Comparison of ENCODE assay signal across 17 cellular contexts in the genomic region with DNA sequence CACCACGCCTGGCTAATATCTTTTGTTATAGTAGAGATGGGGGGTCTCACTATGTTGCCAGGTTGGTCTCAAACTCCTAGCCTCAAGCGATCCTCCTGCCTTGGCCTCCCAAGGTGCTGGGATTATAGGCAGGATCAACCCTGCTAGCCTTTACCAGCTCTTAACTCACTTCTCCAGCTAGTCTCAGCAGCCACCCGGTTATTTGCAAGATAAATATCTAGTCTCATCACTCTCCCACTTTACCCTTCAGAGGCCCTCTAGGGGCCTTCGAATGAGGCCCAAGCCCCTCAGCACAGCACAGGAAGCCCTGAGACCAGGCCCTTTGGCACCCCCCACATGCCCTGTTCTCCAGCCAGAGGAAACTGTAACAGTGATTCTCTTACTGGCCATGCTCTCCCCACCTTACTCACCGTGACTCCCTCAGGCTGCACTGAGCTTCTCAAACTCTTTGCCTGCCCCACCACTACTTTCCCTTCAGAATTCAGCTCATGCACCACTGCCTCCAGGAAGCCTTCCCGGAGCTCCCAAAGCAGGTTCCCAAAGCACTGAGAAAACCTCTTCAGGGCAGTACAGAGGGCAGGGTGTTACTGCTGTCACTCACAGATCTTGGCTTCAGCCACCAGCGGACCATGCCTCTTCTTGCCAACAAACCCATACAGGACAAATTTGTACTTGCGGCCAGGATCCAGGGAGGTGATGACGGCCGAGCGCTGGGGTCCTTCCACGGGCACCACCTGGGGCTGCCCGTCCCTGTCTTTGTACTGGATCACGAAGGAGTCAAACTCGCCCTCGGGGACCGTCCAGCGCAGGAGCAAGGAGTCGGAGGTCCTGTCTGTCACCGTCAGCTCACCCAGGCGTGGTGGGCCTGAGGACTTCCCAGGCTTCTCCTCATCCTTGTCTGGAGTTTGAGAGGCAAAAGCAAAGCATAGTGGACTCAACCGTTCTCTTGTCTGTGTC. TPM values are rescaled to one million over a fixed set of nuclear protein-coding genes. Genes with fewer than 3 reads are reported as not detected.
DNase-seq lines count a peak whose midpoint lies in the region; ATAC-seq and TF ChIP-seq lines count a peak whose summit lies in the region.
"Had no signal": no experiment of that assay in that cellular context is flagged by ENCODE, and none has a peak within 500 bp of the region (broad histone marks: within the 10 kb centered on the region; RNA-seq: fewer than 3 reads in every experiment).

No MANE protein-coding gene starts in this region.

- H3K27ac ChIP-seq in RWPE2 (ENCODE audit: poor library complexity, severe bottlenecking) (peak overlapping the region; percentile 68), esophagus muscularis mucosa (replicated peaks in 1 of 4) (peak overlapping the region; percentile 47 to 68 (median 64)), osteoblast (ENCODE audit: low read depth, low read length) (no peak overlapping the region), uterus (peak overlapping the region; percentile 92 to 96)
- H3K27ac ChIP-seq: SJCRH30 had no signal

- DNase-seq in RWPE2 (ENCODE audit: low spot score) (no peak), esophagus muscularis mucosa (ENCODE audit: extremely low spot score) (no peak), osteoblast (ENCODE audit: insufficient read length, low spot score, missing footprints) (peak; percentile 76), uterus (peak in 1 of 2 donors; percentile 15), GF-D8 (lab: John Stamatoyannopoulos, UW) (no peak), T1000 (lab: John Stamatoyannopoulos, UW) (no peak)
- DNase-seq in activated CD4-positive, alpha-beta T cell treated with anti-CD3 and anti-CD28 coated beads, Interleukin-2, amount 10 ng/mL, durations not matched to agents 7 days and 5 days = no peak
- DNase-seq: BE2C; CD4-positive, alpha-beta memory T cell; DND-41; GDM1; NCI-H1092; NCI-H187; NCI-H446; NCI-H774; SJCRH30 had no signal

- no peaks in the 10 kb centered on the region for H3K79me2 ChIP-seq in osteoblast (ENCODE audit: insufficient read depth, low read length)

- no peak for TF ChIP-seq EP300 in esophagus muscularis mucosa (IDR thresholded peaks at IDR 0.05)

- H3K36me3 ChIP-seq in RWPE2 (ENCODE audit: low read depth) (no peaks in the 10 kb centered on the region), esophagus muscularis mucosa (peaks cover 9 to 68% (median 37%) of the 10 kb centered on the region in 4 donors), osteoblast (ENCODE audit: insufficient read depth, low read length) (no peaks in the 10 kb centered on the region), uterus (no peaks in the 10 kb centered on the region)
- H3K36me3 ChIP-seq: BE2C, SJCRH30 had no signal

- intact Hi-C loops in esophagus muscularis mucosa (cut with DNase I) (no loop called here), uterus (cut with DNase I; ENCODE audit: low total_unique reads) (no loop called here)

- no peaks in the 10 kb centered on the region for H3K36me3 Mint-ChIP-seq in activated CD4-positive, alpha-beta T cell treated with anti-CD3 and anti-CD28 coated beads, Interleukin-2, amount 10 ng/mL, durations not matched to agents 7 days and 5 days (ENCODE audit: low read depth)
- H3K36me3 Mint-ChIP-seq: CD4-positive, alpha-beta memory T cell had no signal

- H3K9me3 ChIP-seq in RWPE2 (ENCODE audit: severe bottlenecking) = no peaks in the 10 kb centered on the region
- no peaks in the 10 kb centered on the region for H3K9me3 ChIP-seq in esophagus muscularis mucosa
- no peaks in the 10 kb centered on the region for H3K9me3 ChIP-seq in osteoblast (ENCODE audit: low read depth, low read length)
- no peaks in the 10 kb centered on the region for H3K9me3 ChIP-seq in uterus
- H3K9me3 ChIP-seq: BE2C, SJCRH30 had no signal

- H2AFZ ChIP-seq in osteoblast (ENCODE audit: low read length) = no peak overlapping the region

- H3K27ac Mint-ChIP-seq in activated CD4-positive, alpha-beta T cell treated with anti-CD3 and anti-CD28 coated beads, Interleukin-2, amount 10 ng/mL, durations not matched to agents 7 days and 5 days = no peak overlapping the region

- TF ChIP-seq CTCF in RWPE2 (IDR thresholded peaks at IDR 0.05; ENCODE audit: poor library complexity, severe bottlenecking) (no peak), esophagus muscularis mucosa (IDR thresholded peaks at IDR 0.05) (no peak), osteoblast (IDR thresholded peaks at IDR 0.05; ENCODE audit: extremely low read depth, low read depth, low read length) (no peak), uterus (IDR thresholded peaks at IDR 0.05) (no peak)

- H3K4me1 ChIP-seq in RWPE2 (ENCODE audit: insufficient read depth, poor library complexity, severe bottlenecking) = peaks cover 51% of the 10 kb centered on the region
- peaks cover 19 to 56% (median 48%) of the 10 kb centered on the region in 4 donors for H3K4me1 ChIP-seq in esophagus muscularis mucosa
- H3K4me1 ChIP-seq in osteoblast (ENCODE audit: insufficient read depth, low read length) = peaks cover 46% of the 10 kb centered on the region
- H3K4me1 ChIP-seq in uterus = peaks cover 22 to 27% of the 10 kb centered on the region in 2 donors
- H3K4me1 ChIP-seq: BE2C had no signal

- CTCF ChIA-PET in activated CD4-positive, alpha-beta T cell treated with anti-CD3 and anti-CD28 coated beads, Interleukin-2, amount 10 ng/mL, durations not matched to agents 7 days and 5 days (lab: Charles Lee) = interaction anchor here (0.6 to 0.9 kb wide), 2 partner anchors 34 to 132 kb away, joined by 3 read pairs; no protein-coding TSS in a partner anchor

- no peak for ATAC-seq in RWPE2 (ENCODE audit: low read depth)

- no peak overlapping the region for H3K4me2 ChIP-seq in osteoblast (ENCODE audit: insufficient read depth, low read length)

- WGBS in esophagus muscularis mucosa = 87% methylated on average over 9 of the region's 22 CpGs

- H3K4me3 ChIP-seq in RWPE2 (ENCODE audit: severe bottlenecking) (no peak overlapping the region), esophagus muscularis mucosa (no peak overlapping the region), osteoblast (ENCODE audit: insufficient read depth, low read length) (no peak overlapping the region), uterus (no peak overlapping the region)
- H3K4me3 ChIP-seq: SJCRH30 had no signal

- peaks cover 8% of the 10 kb centered on the region for H3K4me1 Mint-ChIP-seq in activated CD4-positive, alpha-beta T cell treated with anti-CD3 and anti-CD28 coated beads, Interleukin-2, amount 10 ng/mL, durations not matched to agents 7 days and 5 days

- H3K27me3 ChIP-seq in RWPE2 (ENCODE audit: insufficient read depth, poor library complexity, severe bottlenecking) = no peaks in the 10 kb centered on the region
- H3K27me3 ChIP-seq in esophagus muscularis mucosa = peaks cover 0 to 5% (median 0%) of the 10 kb centered on the region in 4 donors
- peaks cover 35% of the 10 kb centered on the region for H3K27me3 ChIP-seq in osteoblast (ENCODE audit: insufficient read depth, low read length)
- H3K27me3 ChIP-seq in uterus = no peaks in the 10 kb centered on the region
- H3K27me3 ChIP-seq: SJCRH30 had no signal

- H4K20me1 ChIP-seq in osteoblast (ENCODE audit: insufficient read depth, low read length) = peaks cover 16% of the 10 kb centered on the region

- no peak for TF ChIP-seq POLR2A in esophagus muscularis mucosa (IDR thresholded peaks at IDR 0.05; ENCODE audit: low read depth)
- no peak for TF ChIP-seq POLR2A in uterus (IDR thresholded peaks at IDR 0.05)

- H3K27me3 Mint-ChIP-seq in activated CD4-positive, alpha-beta T cell treated with anti-CD3 and anti-CD28 coated beads, Interleukin-2, amount 10 ng/mL, durations not matched to agents 7 days and 5 days = peaks cover 29% of the 10 kb centered on the region

- H3K4me3 Mint-ChIP-seq in activated CD4-positive, alpha-beta T cell treated with anti-CD3 and anti-CD28 coated beads, Interleukin-2, amount 10 ng/mL, durations not matched to agents 7 days and 5 days = no peak overlapping the region
- H3K4me3 Mint-ChIP-seq: CD4-positive, alpha-beta memory T cell had no signal

- no peaks in the 10 kb centered on the region for H3K9me3 Mint-ChIP-seq in activated CD4-positive, alpha-beta T cell treated with anti-CD3 and anti-CD28 coated beads, Interleukin-2, amount 10 ng/mL, durations not matched to agents 7 days and 5 days

- POLR2A ChIA-PET in activated CD4-positive, alpha-beta T cell treated with anti-CD3 and anti-CD28 coated beads, Interleukin-2, amount 10 ng/mL, durations not matched to agents 7 days and 5 days (lab: Charles Lee) = no interaction called here

RNA-seq across cellular contexts. Expression of a gene that starts 25.0 kb away (rescaled TPM):
- total RNA-seq in esophagus muscularis mucosa (100 to 1,000 TPM; 223 to 525 (median 326) TPM), osteoblast (8.3 and 11.9 TPM in 2 replicates), uterus (100 to 1,000 TPM in 3 of 4 donors, 10 to 100 TPM in 1; 90.6 to 217 (median 181) TPM)
- total RNA-seq in activated CD4-positive, alpha-beta T cell treated with anti-CD3 and anti-CD28 coated beads, Interleukin-2, amount 10 ng/mL, durations not matched to agents 7 days and 5 days = 1 to 10 TPM; 3.9 to 6.7 TPM

RNA-seq across cellular contexts. Expression of a gene that starts 44.0 kb away (rescaled TPM):
- total RNA-seq in esophagus muscularis mucosa (10 to 100 TPM; 17.7 to 37.4 (median 27.2) TPM), osteoblast (27.5 and 30.1 TPM in 2 replicates), uterus (100 to 1,000 TPM in 1 of 4 donors, 10 to 100 TPM in 3; 16.4 to 121 (median 33.6) TPM)
- 100 to 1,000 TPM; 141 to 142 TPM for total RNA-seq in activated CD4-positive, alpha-beta T cell treated with anti-CD3 and anti-CD28 coated beads, Interleukin-2, amount 10 ng/mL, durations not matched to agents 7 days and 5 days

RNA-seq across cellular contexts. Expression of a gene that starts 45.9 kb away (rescaled TPM):
- 1 to 10 TPM in 3 of 4 donors, under 1 TPM in 1; 0.33 to 3.7 (median 1.9) TPM for total RNA-seq in esophagus muscularis mucosa
- under 0.01 and 0.72 TPM in 2 replicates for total RNA-seq in osteoblast
- 1 to 10 TPM in 1 of 4 donors, not detected in 3; 4.1 TPM for total RNA-seq in uterus
- under 1 TPM in 1 of 2 experiments, not detected in 1; 0.12 TPM for total RNA-seq in activated CD4-positive, alpha-beta T cell treated with anti-CD3 and anti-CD28 coated beads, Interleukin-2, amount 10 ng/mL, durations not matched to agents 7 days and 5 days
- total RNA-seq: HT1080, SJCRH30 had no signal

RNA-seq across cellular contexts. Expression of a gene that starts 46.0 kb away (rescaled TPM):
- total RNA-seq in esophagus muscularis mucosa (1 to 10 TPM; 2.7 to 6.3 (median 3.9) TPM), osteoblast (9.8 and 11.5 TPM in 2 replicates), uterus (10 to 100 TPM in 1 of 4 donors, 1 to 10 TPM in 3; 1.3 to 10.3 (median 5.1) TPM)
- 1 to 10 TPM; 6.6 to 7.8 TPM for total RNA-seq in activated CD4-positive, alpha-beta T cell treated with anti-CD3 and anti-CD28 coated beads, Interleukin-2, amount 10 ng/mL, durations not matched to agents 7 days and 5 days
